In genomic region chr5:169717298-169717697, GRCh38 we compare ENCODE assay signal across 16 cellular contexts.
DNase-seq lines count a peak whose midpoint lies in the region; ATAC-seq and TF ChIP-seq lines count a peak whose summit lies in the region.
"Had no signal": no experiment of that assay in that cellular context is flagged by ENCODE, and none has a peak within 500 bp of the region (broad histone marks: within the 10 kb centered on the region; RNA-seq: fewer than 3 reads in every experiment).

No MANE protein-coding gene starts in this region.

- H3K4me3 ChIP-seq in NB4 (ENCODE audit: low read depth, low read length) (no peak overlapping the region), left lung (no peak overlapping the region)
- H3K4me3 ChIP-seq: BLaER1, Peyer's patch had no signal

- H3K36me3 ChIP-seq in left lung = peaks cover 0 to 54% of the 10 kb centered on the region in 2 donors
- H3K36me3 ChIP-seq: Peyer's patch had no signal

- TF ChIP-seq CTCF in NB4 (IDR thresholded peaks at IDR 0.05; ENCODE audit: low read depth, low read length) (no peak), MCF 10A (IDR thresholded peaks at IDR 0.05; ENCODE audit: unreplicated experiment) (no peak), left lung (IDR thresholded peaks at IDR 0.05) (no peak)

- DNase-seq in COLO829 (ENCODE audit: low spot score) = peak; percentile 93
- DNase-seq in NB4 (ENCODE audit: low read depth) = peak; percentile 85
- peak; percentile 99 for DNase-seq in MCF 10A (ENCODE audit: unreplicated experiment)
- no peak for DNase-seq in left lung
- no peak for DNase-seq in activated effector memory CD4-positive, alpha-beta T cell treated with anti-CD3 and anti-CD28 coated beads, Interleukin-2, amount 50 U/mL, for 16 hours
- DNase-seq in activated CD4-positive, alpha-beta T cell treated with anti-CD3 and anti-CD28 coated beads, Interleukin-2, amount 50 U/mL, for 4 hours = no peak
- DNase-seq: activated naive CD4-positive, alpha-beta T cell treated with anti-CD3 and anti-CD28 coated beads, Interleukin-2, amount 50 U/mL, for 16 hours; H7; kidney glomerular epithelial cell; NCI-H1092 treated with DMSO at 0.1 percent for 48 hours; Peyer's patch; stimulated activated naive CD4-positive, alpha-beta T cell treated with Interleukin-2 at 50 U/mL for 16 hours; T-helper 9 cell had no signal

- H3K4me1 ChIP-seq in left lung = peaks cover 0 to 19% of the 10 kb centered on the region in 2 donors
- H3K4me1 ChIP-seq: BLaER1, Peyer's patch had no signal

- H3K27ac Mint-ChIP-seq in MCF 10A (ENCODE audit: low read depth, unreplicated experiment) = no peak overlapping the region

- H3K36me3 Mint-ChIP-seq in MCF 10A (ENCODE audit: insufficient read depth, unreplicated experiment) = no peaks in the 10 kb centered on the region

- TF ChIP-seq POLR2A in NB4 (IDR thresholded peaks at IDR 0.05; ENCODE audit: extremely low read depth, insufficient read length) = no peak

- no peaks in the 10 kb centered on the region for H3K27me3 Mint-ChIP-seq in MCF 10A (ENCODE audit: insufficient read depth, unreplicated experiment)

- BruUV-seq in MCF 10A (replicated peaks; lab: Mats Ljungman, UMichigan) = no TSS peak

- ATAC-seq in left lung (peak; percentile 26), HG02981 (IDR thresholded peaks at IDR 0.05; ENCODE audit: unreplicated experiment) (no peak), HG03175 (IDR thresholded peaks at IDR 0.05; ENCODE audit: unreplicated experiment) (no peak)

- intact Hi-C loops in MCF 10A (cut with micrococcal nuclease) (no loop called here), left lung (cut with DNase I) (no loop called here)

- POLR2A ChIA-PET in MCF 10A (lab: Yijun Ruan, JAX) = interaction anchor here (0.7 to 1.9 kb wide), 6 partner anchors 10 to 263 kb away, joined by 3 to 5 read pairs (median 4); partner anchors contain the start of gene INSYN2B

- H3K27me3 ChIP-seq in left lung = no peaks in the 10 kb centered on the region
- H3K27me3 ChIP-seq: BLaER1, Peyer's patch had no signal

- CTCF ChIA-PET in MCF 10A (lab: Yijun Ruan, JAX) = interaction anchor here (1.2 to 2.9 kb wide), 2 partner anchors 16 to 263 kb away, joined by 9 to 10 read pairs; partner anchors contain the start of gene INSYN2B

- H3K9me3 Mint-ChIP-seq in MCF 10A (ENCODE audit: unreplicated experiment) = peaks cover 13% of the 10 kb centered on the region

- no peak overlapping the region for H3K4me3 Mint-ChIP-seq in MCF 10A (ENCODE audit: unreplicated experiment)

- H3K9me3 ChIP-seq in left lung = no peaks in the 10 kb centered on the region
- H3K9me3 ChIP-seq: Peyer's patch had no signal

- peaks cover 20% of the 10 kb centered on the region for H3K4me1 Mint-ChIP-seq in MCF 10A (ENCODE audit: insufficient read depth, unreplicated experiment)

- H3K27ac ChIP-seq in left lung = peak overlapping the region in 1 of 2 donors; percentile 63
- H3K27ac ChIP-seq: BLaER1, Peyer's patch had no signal

Comparison
In these comparisons a context has a peak if more than half of its experiments do, and no peak if none do; other contexts are left out.
1. DNase-seq: peak in COLO829 (single experiment), NB4 (single experiment) and MCF 10A (single experiment); none in left lung (0 of 2), activated effector memory CD4-positive, alpha-beta T cell treated with anti-CD3 and anti-CD28 coated beads, Interleukin-2, amount 50 U/mL, for 16 hours (single experiment) and activated CD4-positive, alpha-beta T cell treated with anti-CD3 and anti-CD28 coated beads, Interleukin-2, amount 50 U/mL, for 4 hours (0 of 2).